In the genomic region with DNA sequence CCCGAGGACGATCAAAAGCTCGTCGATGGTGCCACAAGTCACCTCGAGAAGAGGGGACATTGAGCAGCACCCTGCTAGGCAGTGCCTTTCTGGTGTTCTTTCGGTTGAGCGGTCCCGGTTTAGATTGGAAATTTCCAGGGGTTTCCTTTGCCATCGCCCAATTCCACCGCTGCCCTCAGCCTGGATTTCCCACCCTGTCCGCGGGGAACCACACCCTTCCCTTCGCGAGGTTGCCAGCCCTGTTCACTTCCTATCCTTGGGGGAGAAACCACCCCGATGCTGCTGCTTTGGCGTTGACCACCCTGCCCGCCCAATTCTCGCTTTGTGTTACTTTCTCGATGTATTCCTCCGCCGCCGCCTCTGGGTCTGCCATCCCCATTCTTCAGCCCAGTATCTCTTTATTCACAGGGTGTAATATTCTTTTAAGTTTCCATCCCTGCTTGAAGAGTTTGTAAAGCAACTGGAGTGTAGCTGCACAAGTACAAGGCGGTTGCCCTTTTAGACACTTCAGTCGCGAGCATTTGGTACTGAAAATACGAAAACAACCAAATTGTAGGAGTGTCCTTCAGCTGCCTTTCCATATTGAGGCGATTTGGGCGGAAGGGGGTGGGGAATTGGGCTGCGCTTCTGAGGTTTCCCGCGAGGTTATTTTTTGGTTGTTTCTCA, we compare ENCODE assay signal across 8 cellular contexts. TPM values are rescaled to one million over a fixed set of nuclear protein-coding genes. Genes with fewer than 3 reads are reported as not detected.
DNase-seq lines count a peak whose midpoint lies in the region; ATAC-seq and TF ChIP-seq lines count a peak whose summit lies in the region.

No MANE protein-coding gene starts in this region.

- no peak for TF ChIP-seq POLR2A in stomach (IDR thresholded peaks at IDR 0.05)

- no peaks in the 10 kb centered on the region for H3K4me1 ChIP-seq in endodermal cell (ENCODE audit: control insufficient read depth, insufficient read depth, low read length)
- H3K4me1 ChIP-seq in stomach: peaks cover 0 to 39% (median 10%) of the 10 kb centered on the region in 4 donors

- intact Hi-C loops in stomach (cut with DNase I; ENCODE audit: low total_unique reads): no loop called here

- peak overlapping the region; percentile 98 for H3K4me3 Mint-ChIP-seq in endodermal cell

- H3K36me3 Mint-ChIP-seq in endodermal cell (ENCODE audit: low read depth): peaks cover 14% of the 10 kb centered on the region

- peak overlapping the region; percentile 91 for H3K9ac ChIP-seq in endodermal cell (ENCODE audit: extremely low read depth, low read length, poor library complexity, severe bottlenecking)

- 0% methylated on average over 2 to 31 of the region's 31 CpGs for WGBS in endodermal cell (ENCODE audit: insufficient coverage in 1 of 2, insufficient read length in 1 of 2), 2 experiments
- 0 to 30% (median 4%) methylated on average over 31 of the region's 31 CpGs for whole genome bisulfite sequencing in stomach, 5 donors

- no peaks in the 10 kb centered on the region for H3K27me3 Mint-ChIP-seq in endodermal cell (ENCODE audit: insufficient read depth)

- peaks cover 60% of the 10 kb centered on the region for H3K9me3 Mint-ChIP-seq in endodermal cell

- DNase-seq in NCI-H1436 (lab: John Stamatoyannopoulos, UW): peak; percentile 33
- no peak for DNase-seq in NCI-H1436 treated with DMSO at 0.1 percent for 48 hours (lab: John Stamatoyannopoulos, UW)
- DNase-seq in NCI-H446 treated with DMSO at 0.1 percent for 48 hours (lab: John Stamatoyannopoulos, UW): peak; percentile 22
- peak; percentile 78 for DNase-seq in activated CD8-positive, alpha-beta memory T cell treated with anti-CD3 and anti-CD28 coated beads for 24 hours
- peak; percentile 71 for DNase-seq in endodermal cell
- DNase-seq in midbrain (lab: John Stamatoyannopoulos, UW): peak; percentile 29
- DNase-seq in stomach: peak; percentile 34

- TF ChIP-seq CTCF in endodermal cell (conservative IDR thresholded peaks at IDR 0.05): no peak
- no peak for TF ChIP-seq CTCF in stomach (IDR thresholded peaks at IDR 0.05)

- peak overlapping the region; percentile 96 for H3K4me3 ChIP-seq in endodermal cell (ENCODE audit: low read length)
- peak overlapping the region; percentile 51 to 72 (median 68) for H3K4me3 ChIP-seq in stomach

- H3K9me3 ChIP-seq in endodermal cell (ENCODE audit: control insufficient read depth, low read length) (no peaks in the 10 kb centered on the region), stomach (peaks cover 0 to 20% (median 6%) of the 10 kb centered on the region in 4 donors)

- peaks cover 2% of the 10 kb centered on the region for H3K4me1 Mint-ChIP-seq in endodermal cell

- peak overlapping the region; percentile 95 for H3K27ac Mint-ChIP-seq in endodermal cell

- TF ChIP-seq EP300 in stomach (IDR thresholded peaks at IDR 0.05): no peak

- H3K36me3 ChIP-seq in endodermal cell (ENCODE audit: control insufficient read depth, insufficient read depth, low read length) (peaks cover 13% of the 10 kb centered on the region), stomach (peaks cover 0 to 7% (median 3%) of the 10 kb centered on the region in 4 donors)

- peak overlapping the region; percentile 66 for H3K27ac ChIP-seq in endodermal cell (ENCODE audit: low read depth, low read length)
- H3K27ac ChIP-seq in stomach: peak overlapping the region; percentile 57 to 93 (median 90)

- H3K27me3 ChIP-seq in endodermal cell (ENCODE audit: control insufficient read depth, insufficient read depth, low read length, poor library complexity, severe bottlenecking): no peaks in the 10 kb centered on the region
- H3K27me3 ChIP-seq in stomach: no peaks in the 10 kb centered on the region

- ATAC-seq in HG03139 (IDR thresholded peaks at IDR 0.05; ENCODE audit: unreplicated experiment): no peak

RNA-seq across cellular contexts. Expression of a gene that starts 1.1 kb away (rescaled TPM):
- 100 to 1,000 TPM; 114 to 153 TPM for total RNA-seq in endodermal cell
- 104 TPM for polyA plus RNA-seq in endodermal cell (2013, experiment 1 of 2)
- polyA plus RNA-seq in endodermal cell (2013, experiment 2 of 2): 96.2 TPM
- 100 to 1,000 TPM in 4 of 5 donors, 10 to 100 TPM in 1; 53.9 to 303 (median 230) TPM for total RNA-seq in stomach
- polyA plus RNA-seq in stomach: 10 to 100 TPM in 2 of 3 donors, 1 to 10 TPM in 1; 9.6 to 63.9 (median 10.5) TPM

RNA-seq across cellular contexts. Expression of a gene that starts 44.3 kb away (rescaled TPM):
- total RNA-seq in endodermal cell (1 to 10 TPM; 2.1 to 2.3 TPM), stomach (10 to 100 TPM in 2 of 5 donors, 1 to 10 TPM in 3; 1.5 to 18.3 (median 4.1) TPM)
- polyA plus RNA-seq in endodermal cell (2013, experiment 1 of 2): 1.0 TPM
- polyA plus RNA-seq in endodermal cell (2013, experiment 2 of 2): 0.91 TPM
- polyA plus RNA-seq in stomach: 1 to 10 TPM in 1 of 3 donors, under 1 TPM in 2; 0.46 to 1.7 (median 0.50) TPM
